22 cellular contexts compared by ENCODE assay signal in the genomic region with DNA sequence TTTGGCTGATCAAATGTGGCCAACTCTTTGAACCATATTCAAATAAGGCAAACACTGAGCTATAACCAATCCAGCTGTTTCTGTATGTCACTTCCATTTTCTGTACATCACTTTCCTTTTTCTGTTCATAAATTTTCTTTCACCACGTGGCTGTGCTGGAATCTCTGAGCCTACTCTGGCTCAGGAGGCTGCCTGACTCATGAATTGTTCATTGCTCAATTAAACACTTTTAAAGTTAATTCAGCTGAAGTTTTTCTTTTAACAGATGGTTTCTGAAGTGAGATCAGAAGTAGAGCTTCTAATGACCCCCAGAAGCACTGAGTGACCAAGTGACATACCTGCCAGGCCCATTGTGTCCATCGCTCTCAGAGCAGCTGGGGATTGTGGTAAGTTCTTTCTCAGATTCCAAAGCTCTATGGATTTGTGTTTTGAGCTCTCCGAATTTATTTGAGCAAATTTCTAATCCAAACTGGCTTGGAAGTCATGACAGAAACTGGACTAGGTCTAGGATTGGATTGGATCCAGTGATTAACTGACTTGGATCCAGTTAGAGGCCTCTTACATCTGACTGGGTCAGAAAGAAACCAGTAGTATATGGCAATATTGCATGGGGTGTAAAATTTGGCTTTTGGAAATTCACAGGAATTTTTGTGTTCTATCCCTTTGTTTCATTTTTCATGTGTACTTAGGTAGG.
"Had no signal": no experiment of that assay in that cellular context is flagged by ENCODE, and none has a peak within 500 bp of the region (broad histone marks: within the 10 kb centered on the region; RNA-seq: fewer than 3 reads in every experiment).

No MANE protein-coding gene starts in this region.

- H3K27ac ChIP-seq: epithelial cell of prostate, hepatocyte, neutrophil had no signal

- FAIRE-seq: small intestine had no signal

- H3K9me3 ChIP-seq: neutrophil had no signal

- H3K9me3 Mint-ChIP-seq: activated T-cell treated with anti-CD3 and anti-CD28 coated beads, Interleukin-2, amount 50 U/mL, for 72 hours; dendritic cell treated with granulocyte-macrophage colony-stimulating factor and Interleukin-4, amounts not matched to agents 40 ng/mL and 50 ng/mL, for 4 days; effector memory CD8-positive, alpha-beta T cell; memory B cell; natural killer cell had no signal

- DNase-seq: activated CD4-positive, alpha-beta T cell treated with anti-CD3 and anti-CD28 coated beads, Interleukin-2, amount 10 ng/mL, durations not matched to agents 24 days and 14 days; activated CD4-positive, CD25-positive, alpha-beta regulatory T cell; activated CD8-positive, alpha-beta memory T cell treated with anti-CD3 and anti-CD28 coated beads, Interleukin-2, amount 50 U/mL, for 48 hours; activated gamma-delta T cell; activated T-cell treated with anti-CD3 and anti-CD28 coated beads, Interleukin-2, amount 50 U/mL, for 72 hours; anterior cingulate cortex; effector memory CD8-positive, alpha-beta T cell; islet precursor cell; natural killer cell; small intestine; stimulated activated CD4-positive, alpha-beta T cell treated with anti-CD3 and anti-CD28 coated beads, Interleukin-4, amount 100 ng/mL, for 24 hours; stimulated activated naive CD4-positive, alpha-beta T cell; substantia nigra; SW 1271 had no signal

- H3K79me2 ChIP-seq: hepatocyte had no signal

- H3K4me1 Mint-ChIP-seq: activated CD4-positive, alpha-beta T cell treated with anti-CD3 and anti-CD28 coated beads, Interleukin-2, amount 10 ng/mL, durations not matched to agents 24 days and 14 days; natural killer cell had no signal

- H3K27me3 Mint-ChIP-seq: activated naive CD8-positive, alpha-beta T cell; dendritic cell treated with granulocyte-macrophage colony-stimulating factor and Interleukin-4, amounts not matched to agents 40 ng/mL and 50 ng/mL, for 4 days; memory B cell; type B pancreatic cell had no signal

- H2AFZ ChIP-seq: hepatocyte had no signal

- H3K27ac Mint-ChIP-seq: activated CD4-positive, alpha-beta T cell treated with anti-CD3 and anti-CD28 coated beads, Interleukin-2, amount 10 ng/mL, durations not matched to agents 24 days and 14 days; activated naive CD8-positive, alpha-beta T cell; activated T-cell treated with anti-CD3 and anti-CD28 coated beads, Interleukin-2, amount 50 U/mL, for 72 hours; dendritic cell treated with granulocyte-macrophage colony-stimulating factor and Interleukin-4, amounts not matched to agents 40 ng/mL and 50 ng/mL, for 4 days; effector memory CD8-positive, alpha-beta T cell; memory B cell; natural killer cell; type B pancreatic cell had no signal

- H3K4me3 Mint-ChIP-seq: activated CD4-positive, alpha-beta T cell treated with anti-CD3 and anti-CD28 coated beads, Interleukin-2, amount 10 ng/mL, durations not matched to agents 24 days and 14 days; activated naive CD8-positive, alpha-beta T cell; activated T-cell treated with anti-CD3 and anti-CD28 coated beads, Interleukin-2, amount 50 U/mL, for 72 hours; dendritic cell treated with granulocyte-macrophage colony-stimulating factor and Interleukin-4, amounts not matched to agents 40 ng/mL and 50 ng/mL, for 4 days; effector memory CD8-positive, alpha-beta T cell; memory B cell; natural killer cell; type B pancreatic cell had no signal

- H3K36me3 ChIP-seq: neutrophil had no signal

- H3K27me3 ChIP-seq: hepatocyte, neutrophil had no signal

- H3K4me3 ChIP-seq: hepatocyte had no signal

- ATAC-seq: activated T-cell treated with anti-CD3 and anti-CD28 coated beads, Interleukin-2, amount 50 U/mL, for 72 hours; effector memory CD8-positive, alpha-beta T cell; left lobe of liver; natural killer cell had no signal

- H3K36me3 Mint-ChIP-seq: activated naive CD8-positive, alpha-beta T cell; memory B cell; natural killer cell; type B pancreatic cell had no signal
